ENCODE assay signal across 9 cellular contexts in the genomic region with DNA sequence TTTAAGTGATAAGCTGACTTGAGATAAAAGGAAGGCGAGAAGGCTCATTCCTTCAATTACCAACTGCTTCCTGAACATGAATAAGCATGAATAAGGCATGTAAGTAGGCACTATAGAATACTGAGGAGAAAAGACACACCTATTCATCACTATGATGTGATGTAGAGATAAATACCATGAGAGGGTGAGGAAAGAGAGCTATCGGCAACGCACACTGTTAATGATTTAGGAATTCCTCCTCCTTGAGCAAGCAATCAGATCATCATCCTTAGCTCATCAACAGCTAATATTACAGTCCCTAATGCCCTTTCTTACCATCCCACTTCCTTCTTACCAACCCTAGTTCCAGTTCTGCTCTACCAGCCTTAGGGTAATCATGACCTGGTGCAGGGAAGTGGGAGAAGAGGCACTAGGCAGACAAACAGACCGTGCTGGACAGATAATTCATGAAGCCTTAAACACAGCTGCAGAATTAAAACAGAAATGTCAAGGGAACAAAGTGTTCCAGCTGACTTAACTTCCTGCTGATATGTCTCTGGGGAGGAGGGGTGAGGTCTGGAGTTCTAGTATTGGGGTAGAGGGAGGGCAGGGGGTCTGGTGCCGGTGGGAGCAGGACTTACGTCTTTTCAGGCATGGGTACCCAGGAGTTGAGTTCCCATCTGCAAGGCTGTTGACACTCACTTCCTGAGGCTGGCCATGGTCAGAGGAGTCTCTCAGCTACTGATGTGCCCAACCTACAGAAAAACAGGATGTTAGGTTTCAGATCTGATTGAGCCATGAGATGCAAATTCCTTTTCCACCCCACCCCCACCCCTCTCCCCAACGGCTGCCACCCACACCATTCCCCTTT. TPM values are rescaled to one million over a fixed set of nuclear protein-coding genes. Genes with fewer than 3 reads are reported as not detected.
DNase-seq lines count a peak whose midpoint lies in the region; ATAC-seq and TF ChIP-seq lines count a peak whose summit lies in the region.
"Had no signal": no experiment of that assay in that cellular context is flagged by ENCODE, and none has a peak within 500 bp of the region (broad histone marks: within the 10 kb centered on the region; RNA-seq: fewer than 3 reads in every experiment).

No MANE protein-coding gene starts in this region.

- no peak overlapping the region for H4K5ac ChIP-seq in mesendoderm (ENCODE audit: low read length)

- peak overlapping the region; percentile 78 for H3K56ac ChIP-seq in mesendoderm (ENCODE audit: low read length)

- H2BK120ac ChIP-seq in mesendoderm (ENCODE audit: low read depth, low read length): no peak overlapping the region

- H3K23ac ChIP-seq in mesendoderm (ENCODE audit: low read length): no peak overlapping the region

- intact Hi-C loops in Caco-2 (cut with micrococcal nuclease; ENCODE audit: unreplicated experiment): no loop called here

- peak overlapping the region; percentile 69 for H3K18ac ChIP-seq in mesendoderm (ENCODE audit: low read length)

- H3K27ac ChIP-seq in mesendoderm (ENCODE audit: low read depth, low read length): peak overlapping the region; percentile 15
- H3K27ac ChIP-seq: SJSA1 had no signal

- no peak overlapping the region for H3K27ac Mint-ChIP-seq in Caco-2 (ENCODE audit: unreplicated experiment)

- H3K27me3 ChIP-seq in mesendoderm (ENCODE audit: insufficient read depth, low read length, poor library complexity) (no peaks in the 10 kb centered on the region), Caco-2 (replicated peaks; ENCODE audit: control insufficient read depth, insufficient read depth, low read length) (no peaks in the 10 kb centered on the region)
- H3K27me3 ChIP-seq: SJSA1 had no signal

- H3K4ac ChIP-seq in mesendoderm (ENCODE audit: low read depth, low read length): no peak overlapping the region

- no peaks in the 10 kb centered on the region for H3K36me3 Mint-ChIP-seq in Caco-2 (ENCODE audit: insufficient read depth, unreplicated experiment)

- CTCF ChIA-PET in Caco-2 (lab: Charles Lee): no interaction called here

- no peak overlapping the region for H3K4me2 ChIP-seq in mesendoderm (ENCODE audit: low read length)

- no peaks in the 10 kb centered on the region for H3K79me2 ChIP-seq in mesendoderm (ENCODE audit: control insufficient read depth, insufficient read depth, low read length)

- POLR2A ChIA-PET in Caco-2 (lab: Charles Lee): no interaction called here

- no peaks in the 10 kb centered on the region for H3K4me1 Mint-ChIP-seq in Caco-2 (ENCODE audit: low read depth, unreplicated experiment)

- peaks cover 12% of the 10 kb centered on the region for H3K27me3 Mint-ChIP-seq in Caco-2 (ENCODE audit: insufficient read depth, unreplicated experiment)

- DNase-seq in NOMO-1 (lab: John Stamatoyannopoulos, UW; ENCODE audit: unreplicated experiment in 2 of 2) (peak; percentile 72 to 79), choroid plexus epithelial cell (ENCODE audit: low read depth) (peak; percentile 82), mesendoderm (peak; percentile 92), Caco-2 (no peak), DMS 273 treated with DMSO at 0.1 percent for 48 hours (lab: John Stamatoyannopoulos, UW) (no peak)

- ATAC-seq in GM21825 (IDR thresholded peaks at IDR 0.05; ENCODE audit: unreplicated experiment) (peak; percentile 85), HG02840 (IDR thresholded peaks at IDR 0.05; ENCODE audit: low FRiP score, unreplicated experiment) (no peak)

- peak overlapping the region; percentile 81 for H2BK5ac ChIP-seq in mesendoderm (ENCODE audit: low read length)

- H3K79me1 ChIP-seq in mesendoderm (ENCODE audit: low read length): no peaks in the 10 kb centered on the region

- BruUV-seq in Caco-2 (replicated peaks; lab: Mats Ljungman, UMichigan): no TSS peak

- no peak overlapping the region for H2BK15ac ChIP-seq in mesendoderm (replicated peaks; ENCODE audit: low read depth)

- no peak overlapping the region for H3K9ac ChIP-seq in mesendoderm (ENCODE audit: low read length)

- no peak overlapping the region for H4K8ac ChIP-seq in mesendoderm (ENCODE audit: low read depth, low read length)

- peaks cover 13% of the 10 kb centered on the region for H3K9me3 Mint-ChIP-seq in Caco-2 (ENCODE audit: unreplicated experiment)

- H3K4me3 ChIP-seq in GM08714 (ENCODE audit: low read length) (peak overlapping the region; percentile 61), choroid plexus epithelial cell (ENCODE audit: low read depth, low read length) (peak overlapping the region; percentile 20), mesendoderm (ENCODE audit: low read length) (no peak overlapping the region), Caco-2 (ENCODE audit: low read depth, low read length) (no peak overlapping the region)
- H3K4me3 ChIP-seq: SJSA1 had no signal

- H3K4me1 ChIP-seq in mesendoderm (ENCODE audit: control insufficient read depth, low read depth, low read length) (peaks cover 14% of the 10 kb centered on the region), Caco-2 (no peaks in the 10 kb centered on the region)

- TF ChIP-seq CTCF in choroid plexus epithelial cell (conservative IDR thresholded peaks at IDR 0.05; ENCODE audit: low read depth, low read length) (no peak), Caco-2 (IDR thresholded peaks at IDR 0.05; ENCODE audit: insufficient read depth in 1 of 2, low read depth in 1 of 2, low read length in 1 of 2, severe bottlenecking in 1 of 2, unreplicated experiment in 1 of 2) (no peak)

- no CpG with 5 or more reads among the region's 7 CpGs for WGBS in mesendoderm (ENCODE audit: extremely low coverage, insufficient coverage, low lambda C conversion rate)

- no peaks in the 10 kb centered on the region for H3K36me3 ChIP-seq in mesendoderm (ENCODE audit: control insufficient read depth, insufficient read depth, low read length)
- H3K36me3 ChIP-seq in Caco-2 (ENCODE audit: control insufficient read depth, insufficient read depth, low read length): no peaks in the 10 kb centered on the region
- H3K36me3 ChIP-seq: SJSA1 had no signal

- peak overlapping the region; percentile 54 for H2AK5ac ChIP-seq in mesendoderm (ENCODE audit: low read length)

- peaks cover 12% of the 10 kb centered on the region for H3K9me3 ChIP-seq in Caco-2
- H3K9me3 ChIP-seq: SJSA1 had no signal

- H3K4me3 Mint-ChIP-seq in Caco-2 (ENCODE audit: unreplicated experiment): no peak overlapping the region

RNA-seq across cellular contexts. Expression of gene RCSD1, which starts 12.7 kb away (rescaled TPM):
- 1.2 TPM for polyA plus RNA-seq in mesendoderm (2013, experiment 1 of 2)
- polyA plus RNA-seq in mesendoderm (2013, experiment 2 of 2): 1.2 TPM
- not detected in 2 replicates for total RNA-seq in Caco-2 (2022)

Comparison
In these comparisons a context has a peak if more than half of its experiments do, and no peak if none do; other contexts are left out.
1. H3K4me3 ChIP-seq: peak in GM08714 (single experiment) and choroid plexus epithelial cell (single experiment); none in mesendoderm (single experiment) and Caco-2 (single experiment).
2. DNase-seq: peak in NOMO-1 (2 of 2), choroid plexus epithelial cell (single experiment) and mesendoderm (single experiment); none in Caco-2 (0 of 2) and DMS 273 treated with DMSO at 0.1 percent for 48 hours (single experiment).